Comparison of ENCODE assay signal across 19 cellular contexts in the genomic region with DNA sequence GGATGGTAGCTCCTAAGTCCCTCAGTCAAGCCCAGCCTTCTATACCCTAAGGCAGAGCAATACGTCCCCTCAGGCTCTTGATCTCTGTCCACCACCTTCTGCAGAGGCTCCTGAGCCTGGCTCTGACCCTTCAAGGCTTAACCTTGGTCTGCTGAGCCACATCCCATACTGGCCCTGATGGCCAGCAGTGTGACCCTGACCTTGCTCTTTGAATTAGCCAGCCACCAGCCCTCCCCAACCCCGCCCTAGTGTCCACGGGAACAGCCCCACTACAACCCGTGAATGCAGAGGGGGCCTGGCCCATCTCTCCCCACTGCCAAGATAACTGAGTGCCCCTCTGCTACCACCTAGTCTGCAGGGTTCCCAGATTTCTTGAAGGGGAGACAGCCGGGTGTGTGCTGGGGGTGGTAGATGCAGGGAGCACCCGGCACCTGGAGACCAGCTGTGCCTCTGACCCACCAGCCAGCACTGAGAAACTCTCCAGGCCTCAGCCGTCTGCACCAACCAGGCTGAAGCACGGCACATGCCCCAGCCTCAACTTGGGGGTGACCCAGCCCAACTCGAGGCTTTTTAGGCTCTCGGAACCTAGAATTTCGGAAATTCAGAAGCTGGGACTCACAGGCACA.
"Had no signal": no experiment of that assay in that cellular context is flagged by ENCODE, and none has a peak within 500 bp of the region (broad histone marks: within the 10 kb centered on the region; RNA-seq: fewer than 3 reads in every experiment).

No MANE protein-coding gene starts in this region.

- ATAC-seq: activated CD4-positive, CD25-positive, alpha-beta regulatory T cell treated with anti-CD3 and anti-CD28 coated beads, Interleukin-2, amount 50 U/mL, for 24 hours; activated naive CD8-positive, alpha-beta T cell treated with anti-CD3 and anti-CD28 coated beads, Interleukin-2, amount 50 U/mL, for 24 hours; left ventricle myocardium superior; pancreas had no signal

- H3K27me3 Mint-ChIP-seq: activated naive CD8-positive, alpha-beta T cell treated with anti-CD3 and anti-CD28 coated beads, Interleukin-2, amount 50 U/mL, for 24 hours had no signal

- H3K9me3 ChIP-seq: ascending aorta, esophagus squamous epithelium, pancreas, tibial artery, uterus had no signal

- H3K4me3 ChIP-seq: ascending aorta, esophagus squamous epithelium, pancreas, tibial artery, uterus had no signal

- H3K27me3 ChIP-seq: ascending aorta, esophagus squamous epithelium, pancreas, tibial artery, uterus had no signal

- H3K27ac ChIP-seq: ascending aorta, pancreas, tibial artery, uterus had no signal

- H3K4me1 ChIP-seq: pancreas had no signal

- H3K27ac Mint-ChIP-seq: activated naive CD4-positive, alpha-beta T cell treated with anti-CD3 and anti-CD28 coated beads for 36 hours; activated naive CD8-positive, alpha-beta T cell treated with anti-CD3 and anti-CD28 coated beads, Interleukin-2, amount 50 U/mL, for 24 hours; activated T-helper 2 cell treated with anti-CD3 and anti-CD28 coated beads, Interferon-gamma antibody, Interleukin-2, Interleukin-4, amounts not matched to agents 10 μg/mL and 5 μg/mL and 100 μg/mL, durations not matched to agents 14 hours and 24 hours and 36 hours; mesothelial cell of epicardium; T-helper 1 cell treated with Interleukin-12 subunit alpha and Interleukin-12 subunit beta and Interleukin-4 antibody, amounts not matched to agents 30 μg/mL and 1 μg/mL, for 36 hours had no signal

- H3K9me3 Mint-ChIP-seq: activated naive CD4-positive, alpha-beta T cell treated with anti-CD3 and anti-CD28 coated beads for 36 hours; activated naive CD8-positive, alpha-beta T cell treated with anti-CD3 and anti-CD28 coated beads, Interleukin-2, amount 50 U/mL, for 24 hours; activated T-helper 2 cell treated with anti-CD3 and anti-CD28 coated beads, Interferon-gamma antibody, Interleukin-2, Interleukin-4, amounts not matched to agents 10 μg/mL and 5 μg/mL and 100 μg/mL, durations not matched to agents 14 hours and 24 hours and 36 hours; mesothelial cell of epicardium; T-helper 1 cell treated with Interleukin-12 subunit alpha and Interleukin-12 subunit beta and Interleukin-4 antibody, amounts not matched to agents 30 μg/mL and 1 μg/mL, for 36 hours had no signal

- H3K4me3 Mint-ChIP-seq: activated naive CD4-positive, alpha-beta T cell treated with anti-CD3 and anti-CD28 coated beads for 36 hours; activated naive CD8-positive, alpha-beta T cell treated with anti-CD3 and anti-CD28 coated beads, Interleukin-2, amount 50 U/mL, for 24 hours; mesothelial cell of epicardium; T-helper 1 cell treated with Interleukin-12 subunit alpha and Interleukin-12 subunit beta and Interleukin-4 antibody, amounts not matched to agents 30 μg/mL and 1 μg/mL, for 36 hours had no signal

- DNase-seq: activated naive CD4-positive, alpha-beta T cell treated with anti-CD3 and anti-CD28 coated beads for 36 hours; activated naive CD8-positive, alpha-beta T cell treated with anti-CD3 and anti-CD28 coated beads, Interleukin-2, amount 50 U/mL, for 24 hours; effector CD4-positive, alpha-beta T cell; esophagus squamous epithelium; hippocampal formation; left ventricle myocardium superior; stimulated activated CD4-positive, alpha-beta T cell treated with anti-CD3 and anti-CD28 coated beads, Interleukin-12 subunit alpha, Interleukin-12 subunit beta, amount 100 ng/mL, for 4 hours; stimulated activated CD4-positive, alpha-beta T cell treated with anti-CD3 and anti-CD28 coated beads, Interleukin-2, amount 100 ng/mL, for 24 hours; tibial artery; uterus had no signal

- H3K36me3 Mint-ChIP-seq: mesothelial cell of epicardium had no signal

- H3K36me3 ChIP-seq: ascending aorta, esophagus squamous epithelium, pancreas, tibial artery, uterus had no signal

- FAIRE-seq: bronchial epithelial cell, colon, endothelial cell of umbilical vein, pancreas had no signal
